8 cellular contexts compared by ENCODE assay signal in genomic region chrX:139933904-139934303, GRCh38. TPM values are rescaled to one million over a fixed set of nuclear protein-coding genes. Genes with fewer than 3 reads are reported as not detected.
A peak's percentile ranks its signal among the peaks of the same experiment; 100 is the strongest.
DNase-seq lines count a peak whose midpoint lies in the region; ATAC-seq and TF ChIP-seq lines count a peak whose summit lies in the region.

No MANE protein-coding gene starts in this region.

- CTCF ChIA-PET in activated CD4-positive, alpha-beta T cell treated with anti-CD3 and anti-CD28 coated beads, Interleukin-2, amount 10 ng/mL, durations not matched to agents 7 days and 5 days (lab: Charles Lee) = interaction anchor here (0.6 to 1.2 kb wide), 5 partner anchors 13 to 1237 kb away, joined by 3 to 4 read pairs (median 3); no protein-coding TSS in a partner anchor

- no peaks in the 10 kb centered on the region for H3K27me3 ChIP-seq in left lung
- H3K27me3 ChIP-seq in thymus (ENCODE audit: control insufficient read depth, insufficient read depth) = no peaks in the 10 kb centered on the region

- H3K27ac ChIP-seq in adipose tissue (ENCODE audit: low read depth, low read length) (peak overlapping the region; percentile 66), left lung (peak overlapping the region; percentile 96), thymus (ENCODE audit: low read depth) (peak overlapping the region; percentile 70)

- no peak for TF ChIP-seq CTCF in left lung (IDR thresholded peaks at IDR 0.05)

- no peak for DNase-seq in activated CD4-positive, alpha-beta T cell treated with anti-CD3 and anti-CD28 coated beads, Interleukin-2, amount 10 ng/mL, durations not matched to agents 7 days and 5 days
- no peak for DNase-seq in activated CD4-positive, alpha-beta T cell treated with anti-CD3 and anti-CD28 coated beads for 48 hours
- DNase-seq in left lung (no peak), NCI-H345 (lab: John Stamatoyannopoulos, UW) (no peak), GDM1 (lab: John Stamatoyannopoulos, UW) (no peak), Kasumi-1 (lab: John Stamatoyannopoulos, UW) (no peak)

- H3K27me3 Mint-ChIP-seq in activated CD4-positive, alpha-beta T cell treated with anti-CD3 and anti-CD28 coated beads, Interleukin-2, amount 10 ng/mL, durations not matched to agents 7 days and 5 days = no peaks in the 10 kb centered on the region

- intact Hi-C loops in left lung (cut with DNase I) = no loop called here

- H3K9me3 ChIP-seq in left lung (no peaks in the 10 kb centered on the region), thymus (ENCODE audit: control insufficient read depth) (no peaks in the 10 kb centered on the region)

- H3K4me1 Mint-ChIP-seq in activated CD4-positive, alpha-beta T cell treated with anti-CD3 and anti-CD28 coated beads, Interleukin-2, amount 10 ng/mL, durations not matched to agents 7 days and 5 days = peaks cover 24% of the 10 kb centered on the region

- peak overlapping the region; percentile 87 for H3K4me3 Mint-ChIP-seq in activated CD4-positive, alpha-beta T cell treated with anti-CD3 and anti-CD28 coated beads, Interleukin-2, amount 10 ng/mL, durations not matched to agents 7 days and 5 days

- ATAC-seq in left lung = no peak

- H3K4me3 ChIP-seq in left lung (peak overlapping the region in 1 of 2 donors; percentile 69), thymus (ENCODE audit: low read length) (peak overlapping the region; percentile 69)

- H3K9me3 Mint-ChIP-seq in activated CD4-positive, alpha-beta T cell treated with anti-CD3 and anti-CD28 coated beads, Interleukin-2, amount 10 ng/mL, durations not matched to agents 7 days and 5 days = no peaks in the 10 kb centered on the region

- H3K36me3 Mint-ChIP-seq in activated CD4-positive, alpha-beta T cell treated with anti-CD3 and anti-CD28 coated beads, Interleukin-2, amount 10 ng/mL, durations not matched to agents 7 days and 5 days (ENCODE audit: low read depth) = peaks cover 2% of the 10 kb centered on the region

- peak overlapping the region; percentile 98 for H3K27ac Mint-ChIP-seq in activated CD4-positive, alpha-beta T cell treated with anti-CD3 and anti-CD28 coated beads, Interleukin-2, amount 10 ng/mL, durations not matched to agents 7 days and 5 days

- WGBS in adipose tissue, 3 donors = 29 to 74% (median 55%) methylated on average over 15 of the region's 15 CpGs
- 85% methylated on average over 15 of the region's 15 CpGs for WGBS in thymus

- H3K4me1 ChIP-seq in left lung (peaks cover 0 to 3% of the 10 kb centered on the region in 2 donors), thymus (ENCODE audit: control insufficient read depth, insufficient read depth, low read length) (peaks cover 2% of the 10 kb centered on the region)

- POLR2A ChIA-PET in activated CD4-positive, alpha-beta T cell treated with anti-CD3 and anti-CD28 coated beads, Interleukin-2, amount 10 ng/mL, durations not matched to agents 7 days and 5 days (lab: Charles Lee) = no interaction called here

- no peaks in the 10 kb centered on the region for H3K36me3 ChIP-seq in left lung
- no peaks in the 10 kb centered on the region for H3K36me3 ChIP-seq in thymus (ENCODE audit: control insufficient read depth, insufficient read depth)

RNA-seq across cellular contexts. Expression of gene ATP11C, which starts 1.1 kb away (rescaled TPM):
- 10 to 100 TPM; 13.8 to 15.4 TPM for total RNA-seq in activated CD4-positive, alpha-beta T cell treated with anti-CD3 and anti-CD28 coated beads, Interleukin-2, amount 10 ng/mL, durations not matched to agents 7 days and 5 days
- polyA plus RNA-seq in adipose tissue = 10 to 100 TPM in 1 of 3 donors, 1 to 10 TPM in 2; 3.7 to 13.0 (median 8.4) TPM
- 10 to 100 TPM; 11.1 to 15.9 TPM for total RNA-seq in left lung
- 14.6 TPM for polyA plus RNA-seq in thymus

RNA-seq across cellular contexts. Expression of gene CXorf66, which starts 31.4 kb away (rescaled TPM):
- total RNA-seq in activated CD4-positive, alpha-beta T cell treated with anti-CD3 and anti-CD28 coated beads, Interleukin-2, amount 10 ng/mL, durations not matched to agents 7 days and 5 days = not detected
- polyA plus RNA-seq in adipose tissue (not detected), thymus (not detected)
- not detected for total RNA-seq in left lung
